16 cellular contexts compared by ENCODE assay signal in genomic region chr7:35793225-35793579, GRCh38. TPM values are rescaled to one million over a fixed set of nuclear protein-coding genes. Genes with fewer than 3 reads are reported as not detected.
DNase-seq lines count a peak whose midpoint lies in the region; ATAC-seq and TF ChIP-seq lines count a peak whose summit lies in the region.
"Had no signal": no experiment of that assay in that cellular context is flagged by ENCODE, and none has a peak within 500 bp of the region (broad histone marks: within the 10 kb centered on the region; RNA-seq: fewer than 3 reads in every experiment).

No MANE protein-coding gene starts in this region.

- peaks cover 3% of the 10 kb centered on the region for H3K79me1 ChIP-seq in mesenchymal stem cell (replicated peaks; ENCODE audit: low read length, poor library complexity, severe bottlenecking)

- H4K91ac ChIP-seq in mesenchymal stem cell (ENCODE audit: low read length): no peak overlapping the region

- H3K14ac ChIP-seq in mesenchymal stem cell (ENCODE audit: low read length in 2 of 2): no peak overlapping the region

- no peak overlapping the region for H3K18ac ChIP-seq in mesenchymal stem cell (ENCODE audit: low read depth in 1 of 2, low read length in 2 of 2)

- 20% methylated on average over 2 of the region's 2 CpGs for WGBS in mesenchymal stem cell

- no peak overlapping the region for H3K4me2 ChIP-seq in mesenchymal stem cell (ENCODE audit: low read length, poor library complexity, severe bottlenecking)
- H3K4me2 ChIP-seq: BLaER1 treated with 17β-estradiol and CSF1 and Interleukin-3, amounts not matched to agents 10 nM and 100 nM had no signal

- TF ChIP-seq CTCF in ascending aorta (IDR thresholded peaks at IDR 0.05): no peak
- no peak for TF ChIP-seq CTCF in fibroblast of pulmonary artery (IDR thresholded peaks at IDR 0.05; ENCODE audit: low read length, missing control alignments)
- TF ChIP-seq CTCF in thoracic aorta (IDR thresholded peaks at IDR 0.05): no peak

- H2BK5ac ChIP-seq in mesenchymal stem cell (ENCODE audit: low read depth, low read length, poor library complexity, severe bottlenecking): no peak overlapping the region

- no peak overlapping the region for H3K9ac ChIP-seq in mesenchymal stem cell (ENCODE audit: low read length)
- H3K9ac ChIP-seq: BLaER1 treated with 17β-estradiol and CSF1 and Interleukin-3, amounts not matched to agents 10 nM and 100 nM had no signal

- H3K23ac ChIP-seq in mesenchymal stem cell (ENCODE audit: low read length in 2 of 2): no peak overlapping the region

- DNase-seq in ascending aorta (ENCODE audit: low spot score in 2 of 2) (no peak), fibroblast of pulmonary artery (ENCODE audit: low read depth) (peak; percentile 66), mesenchymal stem cell (peak; percentile 37), thoracic aorta (ENCODE audit: low spot score) (no peak), OCI-M1 (lab: John Stamatoyannopoulos, UW) (no peak), A172 (ENCODE audit: low spot score) (no peak)
- DNase-seq in stimulated activated naive CD8-positive, alpha-beta T cell treated with anti-CD3 and anti-CD28 coated beads, Interleukin-15, Interleukin-2, amounts not matched to agents 100 U/mL and 50 U/mL, for 24 hours: no peak
- DNase-seq: activated CD4-positive, CD25-positive, alpha-beta regulatory T cell treated with anti-CD3 and anti-CD28 coated beads, Interleukin-2, amount 50 U/mL, for 72 hours; activated naive CD4-positive, alpha-beta T cell treated with anti-CD3 and anti-CD28 coated beads for 36 hours; left colon; NCI-H2171; SHP77; stimulated activated CD4-positive, alpha-beta T cell treated with anti-CD3 and anti-CD28 coated beads, Interleukin-2, amount 100 ng/mL, for 24 hours had no signal

- no peak overlapping the region for H4K8ac ChIP-seq in mesenchymal stem cell (ENCODE audit: low read length)

- H2BK12ac ChIP-seq in mesenchymal stem cell (ENCODE audit: low read length in 2 of 2): no peak overlapping the region

- H3K36me3 ChIP-seq in ascending aorta (no peaks in the 10 kb centered on the region), mesenchymal stem cell (ENCODE audit: control insufficient read depth in 1 of 2, insufficient read depth in 2 of 2, low read depth in 1 of 2, low read length in 2 of 2) (no peaks in the 10 kb centered on the region), thoracic aorta (no peaks in the 10 kb centered on the region)
- H3K36me3 ChIP-seq: BLaER1 treated with 17β-estradiol and CSF1 and Interleukin-3, amounts not matched to agents 10 nM and 100 nM; tibial nerve had no signal

- H3K27me3 ChIP-seq in ascending aorta (no peaks in the 10 kb centered on the region), mesenchymal stem cell (ENCODE audit: control insufficient read depth in 1 of 2, insufficient read depth in 1 of 2, low read length in 2 of 2) (no peaks in the 10 kb centered on the region), thoracic aorta (replicated peaks; ENCODE audit: insufficient read depth) (no peaks in the 10 kb centered on the region)
- H3K27me3 ChIP-seq: BLaER1 treated with 17β-estradiol and CSF1 and Interleukin-3, amounts not matched to agents 10 nM and 100 nM; tibial nerve had no signal

- H3K4me1 ChIP-seq in ascending aorta: peaks cover 0 to 13% of the 10 kb centered on the region in 2 donors
- H3K4me1 ChIP-seq in mesenchymal stem cell (ENCODE audit: control insufficient read depth, insufficient read depth, low read depth, low read length): no peaks in the 10 kb centered on the region
- peaks cover 11 to 23% of the 10 kb centered on the region in 2 donors for H3K4me1 ChIP-seq in thoracic aorta (ENCODE audit: control insufficient read depth in 1 of 2, low read depth in 2 of 2)

- no peak for ATAC-seq in thoracic aorta (ENCODE audit: insufficient number of reproducible peaks, low FRiP score, low read depth)
- ATAC-seq in HG02571 (IDR thresholded peaks at IDR 0.05; ENCODE audit: unreplicated experiment): no peak
- ATAC-seq in stimulated activated naive CD8-positive, alpha-beta T cell treated with anti-CD3 and anti-CD28 coated beads, Interleukin-15, Interleukin-2, amounts not matched to agents 100 U/mL and 50 U/mL, for 24 hours: no peak
- ATAC-seq: left colon had no signal

- H3K27ac ChIP-seq in ascending aorta (peak overlapping the region; percentile 78 to 80), mesenchymal stem cell (ENCODE audit: low read length, poor library complexity, severe bottlenecking) (no peak overlapping the region), thoracic aorta (peak overlapping the region; percentile 72 to 83)
- H3K27ac ChIP-seq: BLaER1 treated with 17β-estradiol and CSF1 and Interleukin-3, amounts not matched to agents 10 nM and 100 nM had no signal

- H2AFZ ChIP-seq in mesenchymal stem cell (ENCODE audit: low read depth, low read length): no peak overlapping the region

- no peak overlapping the region for H3K4ac ChIP-seq in mesenchymal stem cell (ENCODE audit: low read depth in 1 of 2, low read length in 2 of 2)

- H2BK15ac ChIP-seq in mesenchymal stem cell (ENCODE audit: low read depth, poor library complexity, severe bottlenecking): no peak overlapping the region

- H2AK5ac ChIP-seq in mesenchymal stem cell (ENCODE audit: low read length, severe bottlenecking): no peak overlapping the region

- peak overlapping the region in 1 of 2 donors; percentile 13 for H3K4me3 ChIP-seq in ascending aorta
- peak overlapping the region; percentile 8 for H3K4me3 ChIP-seq in fibroblast of pulmonary artery (replicated peaks; ENCODE audit: low read depth, low read length)
- H3K4me3 ChIP-seq in mesenchymal stem cell (ENCODE audit: insufficient read depth in 1 of 2, low read depth in 1 of 2, low read length in 2 of 2): no peak overlapping the region
- peak overlapping the region; percentile 36 for H3K4me3 ChIP-seq in thoracic aorta
- H3K4me3 ChIP-seq: BLaER1 treated with 17β-estradiol and CSF1 and Interleukin-3, amounts not matched to agents 10 nM and 100 nM; tibial nerve had no signal

- H2BK120ac ChIP-seq in mesenchymal stem cell (ENCODE audit: low read depth, low read length): no peak overlapping the region

- no peaks in the 10 kb centered on the region for H3K9me3 ChIP-seq in ascending aorta
- no peaks in the 10 kb centered on the region for H3K9me3 ChIP-seq in mesenchymal stem cell (ENCODE audit: control insufficient read depth, low read length)
- H3K9me3 ChIP-seq in thoracic aorta: no peaks in the 10 kb centered on the region

- intact Hi-C loops in ascending aorta (cut with DNase I): no loop called here

RNA-seq across cellular contexts. Expression of gene SEPTIN7, which starts 7.7 kb away (rescaled TPM):
- total RNA-seq in ascending aorta (171 TPM), thoracic aorta (100 to 1,000 TPM; 165 to 224 TPM)
- 250 TPM for polyA plus RNA-seq in mesenchymal stem cell (2013, experiment 1 of 2)
- 256 TPM for polyA plus RNA-seq in mesenchymal stem cell (2013, experiment 2 of 2)
- 660 and 790 TPM in 2 replicates for total RNA-seq in A172 (2014; rRNA removed; shearing (Covaris generic))

Comparison
In these comparisons a context has a peak if more than half of its experiments do, and no peak if none do; other contexts are left out.
1. DNase-seq: peak in fibroblast of pulmonary artery (single experiment) and mesenchymal stem cell (single experiment); none in ascending aorta (0 of 2), thoracic aorta (single experiment), OCI-M1 (single experiment), A172 (single experiment) and stimulated activated naive CD8-positive, alpha-beta T cell treated with anti-CD3 and anti-CD28 coated beads, Interleukin-15, Interleukin-2, amounts not matched to agents 100 U/mL and 50 U/mL, for 24 hours (single experiment).
2. H3K4me3 ChIP-seq: peak in fibroblast of pulmonary artery (single experiment) and thoracic aorta (single experiment); none in mesenchymal stem cell (0 of 2).